Comparison of ENCODE assay signal across 1 cellular context in genomic region chr11:117313103-117313502, GRCh38.
A peak's percentile ranks its signal among the peaks of the same experiment; 100 is the strongest.
TF ChIP-seq lines count a peak whose summit lies in the region.

No MANE protein-coding gene starts in this region.

TF ChIP-seq in HepG2, 621 proteins besides CTCF, POLR2A, EP300 and RAD21 (continues in another document):
- no peak for TF ChIP-seq ZNF335 (CRISPR knock-in tag; IDR thresholded peaks at IDR 0.05)
- no peak for TF ChIP-seq ARNTL (CRISPR knock-in tag; IDR thresholded peaks at IDR 0.05)
- no peak for TF ChIP-seq ZNF280D (CRISPR knock-in tag; IDR thresholded peaks at IDR 0.05)
- TF ChIP-seq ZHX2 (IDR thresholded peaks at IDR 0.05; ENCODE audit: low read depth), result no peak
- TF ChIP-seq ZHX2 (CRISPR knock-in tag; IDR thresholded peaks at IDR 0.05; ENCODE audit: borderline replicate concordance), result no peak
- no peak for TF ChIP-seq CHD4 (IDR thresholded peaks at IDR 0.05; ENCODE audit: borderline replicate concordance, low read length)
- no peak for TF ChIP-seq JUND (CRISPR knock-in tag; IDR thresholded peaks at IDR 0.05)
- TF ChIP-seq KAT7 (CRISPR knock-in tag; IDR thresholded peaks at IDR 0.05; ENCODE audit: borderline replicate concordance), result no peak
- TF ChIP-seq LCORL (IDR thresholded peaks at IDR 0.05), result no peak
- TF ChIP-seq LCORL (CRISPR knock-in tag; IDR thresholded peaks at IDR 0.05), result no peak
- TF ChIP-seq ZBTB42 (CRISPR knock-in tag; IDR thresholded peaks at IDR 0.05), result no peak
- no peak for TF ChIP-seq ZNF280B (CRISPR knock-in tag; IDR thresholded peaks at IDR 0.05; ENCODE audit: borderline replicate concordance)
- TF ChIP-seq ZNF224 (CRISPR knock-in tag; IDR thresholded peaks at IDR 0.05), result no peak
- TF ChIP-seq ZNF552 (CRISPR knock-in tag; IDR thresholded peaks at IDR 0.05; ENCODE audit: borderline replicate concordance), result no peak
- TF ChIP-seq GABPB1 (CRISPR knock-in tag; IDR thresholded peaks at IDR 0.05), result no peak
- TF ChIP-seq CEBPB (IDR thresholded peaks at IDR 0.05; ENCODE audit: borderline replicate concordance, low read depth, low read length), result peak; percentile 35; the same call in 1 of the 2 replicates
- no peak for TF ChIP-seq NR2F6 (IDR thresholded peaks at IDR 0.05)
- TF ChIP-seq NR2F6 (CRISPR knock-in tag; IDR thresholded peaks at IDR 0.05), result no peak
- no peak for TF ChIP-seq GTF3A (CRISPR knock-in tag; conservative IDR thresholded peaks at IDR 0.05)
- 0 out of 2 replicates have a peak, but pooled peaks have one; percentile 32 for TF ChIP-seq ZNF263 (CRISPR knock-in tag; IDR thresholded peaks at IDR 0.05)
- no peak for TF ChIP-seq ZNF30 (CRISPR knock-in tag; IDR thresholded peaks at IDR 0.05)
- TF ChIP-seq SOX5 (CRISPR knock-in tag; IDR thresholded peaks at IDR 0.05; ENCODE audit: borderline replicate concordance), result no peak
- TF ChIP-seq ZNF691 (CRISPR knock-in tag; IDR thresholded peaks at IDR 0.05; ENCODE audit: borderline replicate concordance, low read depth), result no peak
- peak; percentile 54 for TF ChIP-seq CEBPG (CRISPR knock-in tag; IDR thresholded peaks at IDR 0.05)
- no peak for TF ChIP-seq ZUFSP (CRISPR knock-in tag; IDR thresholded peaks at IDR 0.05; ENCODE audit: borderline replicate concordance)
- no peak for TF ChIP-seq ZFP41 (CRISPR knock-in tag; IDR thresholded peaks at IDR 0.05; ENCODE audit: borderline replicate concordance)
- TF ChIP-seq MAFF (IDR thresholded peaks at IDR 0.05; ENCODE audit: low read depth, low read length), result no peak
- no peak for TF ChIP-seq NFYB (CRISPR knock-in tag; IDR thresholded peaks at IDR 0.05)
- TF ChIP-seq ZMYM4 (CRISPR knock-in tag; IDR thresholded peaks at IDR 0.05), result no peak
- TF ChIP-seq ATRX (CRISPR knock-in tag; IDR thresholded peaks at IDR 0.05; ENCODE audit: borderline replicate concordance), result no peak
- no peak for TF ChIP-seq ZSCAN20 (CRISPR knock-in tag; IDR thresholded peaks at IDR 0.05; ENCODE audit: borderline replicate concordance)
- no peak for TF ChIP-seq ZNF761 (CRISPR knock-in tag; conservative IDR thresholded peaks at IDR 0.05)
- no peak for TF ChIP-seq ZNF576 (CRISPR knock-in tag; IDR thresholded peaks at IDR 0.05)
- no peak for TF ChIP-seq RFX5 (IDR thresholded peaks at IDR 0.05; ENCODE audit: low read depth, low read length)
- no peak for TF ChIP-seq ZNF562 (CRISPR knock-in tag; IDR thresholded peaks at IDR 0.05; ENCODE audit: borderline replicate concordance)
- TF ChIP-seq MAX (IDR thresholded peaks at IDR 0.05), result no peak
- no peak for TF ChIP-seq IKZF5 (CRISPR knock-in tag; IDR thresholded peaks at IDR 0.05)
- TF ChIP-seq HMGXB3 (CRISPR knock-in tag; IDR thresholded peaks at IDR 0.05; ENCODE audit: borderline replicate concordance), result no peak
- no peak for TF ChIP-seq NR0B2 (CRISPR knock-in tag; IDR thresholded peaks at IDR 0.05)
- TF ChIP-seq ZNF704 (CRISPR knock-in tag; IDR thresholded peaks at IDR 0.05; ENCODE audit: borderline replicate concordance), result no peak
- no peak for TF ChIP-seq ZNF383 (CRISPR knock-in tag; IDR thresholded peaks at IDR 0.05; ENCODE audit: borderline replicate concordance)
- TF ChIP-seq PRPF4 (IDR thresholded peaks at IDR 0.05; ENCODE audit: low read depth, low read length, poor library complexity, severe bottlenecking), result no peak
- no peak for TF ChIP-seq AGO1 (IDR thresholded peaks at IDR 0.05; ENCODE audit: low read depth, low read length, poor library complexity, severe bottlenecking)
